ENCODE assay signal across 1 cellular context in genomic region chr17:3668279-3669084, GRCh38.
TF ChIP-seq lines count a peak whose summit lies in the region.

EMC6 (plus strand) TSS chr17:3668812; CDS start chr17:3669147, 335 bp downstream.
A gene with protein sequence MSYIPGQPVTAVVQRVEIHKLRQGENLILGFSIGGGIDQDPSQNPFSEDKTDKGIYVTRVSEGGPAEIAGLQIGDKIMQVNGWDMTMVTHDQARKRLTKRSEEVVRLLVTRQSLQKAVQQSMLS (minus strand): TSS chr17:3668578. CDS start chr17:3668526, 52 bp downstream.

TF ChIP-seq in HEK293, 187 proteins besides CTCF, POLR2A, EP300 and RAD21 (continued from another document and continues in another):
- TF ChIP-seq PRDM10 (tag by site-specific recombination; IDR thresholded peaks at IDR 0.05) = no peak; the same call in 1 of the 2 replicates
- TF ChIP-seq ZFP3 (tag by site-specific recombination; IDR thresholded peaks at IDR 0.05; ENCODE audit: low read depth) = no peak
- TF ChIP-seq ZNF596 (tag by site-specific recombination; IDR thresholded peaks at IDR 0.05) = no peak
- no peak for TF ChIP-seq ZNF558 (tag by site-specific recombination; IDR thresholded peaks at IDR 0.05)
- TF ChIP-seq ZNF610 (tag by site-specific recombination; IDR thresholded peaks at IDR 0.05; ENCODE audit: borderline replicate concordance) = peak; percentile 62; the same call in 1 of the 2 replicates
- no peak for TF ChIP-seq ZNF510 (tag by site-specific recombination; IDR thresholded peaks at IDR 0.05; ENCODE audit: insufficient replicate concordance)
- TF ChIP-seq ZNF214 (tag by site-specific recombination; IDR thresholded peaks at IDR 0.05; ENCODE audit: borderline replicate concordance) = no peak
- no peak for TF ChIP-seq AEBP2 (tag by site-specific recombination; IDR thresholded peaks at IDR 0.05; ENCODE audit: borderline replicate concordance)
- TF ChIP-seq, protein P1, sequence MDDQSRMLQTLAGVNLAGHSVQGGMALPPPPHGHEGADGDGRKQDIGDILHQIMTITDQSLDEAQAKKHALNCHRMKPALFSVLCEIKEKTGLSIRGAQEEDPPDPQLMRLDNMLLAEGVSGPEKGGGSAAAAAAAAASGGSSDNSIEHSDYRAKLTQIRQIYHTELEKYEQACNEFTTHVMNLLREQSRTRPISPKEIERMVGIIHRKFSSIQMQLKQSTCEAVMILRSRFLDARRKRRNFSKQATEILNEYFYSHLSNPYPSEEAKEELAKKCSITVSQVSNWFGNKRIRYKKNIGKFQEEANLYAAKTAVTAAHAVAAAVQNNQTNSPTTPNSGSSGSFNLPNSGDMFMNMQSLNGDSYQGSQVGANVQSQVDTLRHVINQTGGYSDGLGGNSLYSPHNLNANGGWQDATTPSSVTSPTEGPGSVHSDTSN (CRISPR knock-in tag; IDR thresholded peaks at IDR 0.05) = peak; percentile 54
- no peak for TF ChIP-seq ZNF529 (tag by site-specific recombination; IDR thresholded peaks at IDR 0.05; ENCODE audit: insufficient replicate concordance)
- 0 out of 2 replicates have a peak, but pooled peaks have one; percentile 29 for TF ChIP-seq GLIS1 (tag by site-specific recombination; IDR thresholded peaks at IDR 0.05)
- TF ChIP-seq ZNF785 (tag by site-specific recombination; IDR thresholded peaks at IDR 0.05) = no peak
- TF ChIP-seq ZNF654 (tag by site-specific recombination; IDR thresholded peaks at IDR 0.05; ENCODE audit: low read depth) = no peak
- TF ChIP-seq, protein P2, sequence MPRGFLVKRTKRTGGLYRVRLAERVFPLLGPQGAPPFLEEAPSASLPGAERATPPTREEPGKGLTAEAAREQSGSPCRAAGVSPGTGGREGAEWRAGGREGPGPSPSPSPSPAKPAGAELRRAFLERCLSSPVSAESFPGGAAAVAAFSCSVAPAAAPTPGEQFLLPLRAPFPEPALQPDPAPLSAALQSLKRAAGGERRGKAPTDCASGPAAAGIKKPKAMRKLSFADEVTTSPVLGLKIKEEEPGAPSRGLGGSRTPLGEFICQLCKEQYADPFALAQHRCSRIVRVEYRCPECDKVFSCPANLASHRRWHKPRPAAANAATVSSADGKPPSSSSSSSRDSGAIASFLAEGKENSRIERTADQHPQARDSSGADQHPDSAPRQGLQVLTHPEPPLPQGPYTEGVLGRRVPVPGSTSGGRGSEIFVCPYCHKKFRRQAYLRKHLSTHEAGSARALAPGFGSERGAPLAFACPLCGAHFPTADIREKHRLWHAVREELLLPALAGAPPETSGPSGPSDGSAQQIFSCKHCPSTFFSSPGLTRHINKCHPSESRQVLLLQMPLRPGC (tag by site-specific recombination; IDR thresholded peaks at IDR 0.05) = no peak
- peak; percentile 83; the same call in 1 of the 2 replicates for TF ChIP-seq ZNF391 (tag by site-specific recombination; IDR thresholded peaks at IDR 0.05; ENCODE audit: borderline replicate concordance, low read depth)
- no peak for TF ChIP-seq ZNF280C (tag by site-specific recombination; IDR thresholded peaks at IDR 0.05)
- TF ChIP-seq TRIM28 (IDR thresholded peaks at IDR 0.05; ENCODE audit: borderline replicate concordance, low read length) = no peak
- TF ChIP-seq ZNF549 (tag by site-specific recombination; IDR thresholded peaks at IDR 0.05) = no peak
- TF ChIP-seq ZNF148 (tag by site-specific recombination; IDR thresholded peaks at IDR 0.05; ENCODE audit: borderline replicate concordance) = no peak
- TF ChIP-seq SP2 (tag by site-specific recombination; IDR thresholded peaks at IDR 0.05) = peak; percentile 77
- no peak for TF ChIP-seq ZNF521 (tag by site-specific recombination; IDR thresholded peaks at IDR 0.05)
- TF ChIP-seq GLIS2 (tag by site-specific recombination; IDR thresholded peaks at IDR 0.05) = peak; percentile 89
- no peak for TF ChIP-seq ZNF670 (tag by site-specific recombination; IDR thresholded peaks at IDR 0.05; ENCODE audit: low read depth)
- peak; percentile 79 for TF ChIP-seq ZSCAN30 (tag by site-specific recombination; IDR thresholded peaks at IDR 0.05)
- TF ChIP-seq KLF10 (tag by site-specific recombination; IDR thresholded peaks at IDR 0.05) = no peak
- TF ChIP-seq ZNF623 (tag by site-specific recombination; IDR thresholded peaks at IDR 0.05) = no peak
- no peak for TF ChIP-seq ZNF23 (tag by site-specific recombination; IDR thresholded peaks at IDR 0.05; ENCODE audit: borderline replicate concordance)
- TF ChIP-seq ZNF837 (tag by site-specific recombination; IDR thresholded peaks at IDR 0.05) = no peak
- TF ChIP-seq KLF7 (tag by site-specific recombination; IDR thresholded peaks at IDR 0.05; ENCODE audit: borderline replicate concordance) = no peak
- TF ChIP-seq, protein P3, sequence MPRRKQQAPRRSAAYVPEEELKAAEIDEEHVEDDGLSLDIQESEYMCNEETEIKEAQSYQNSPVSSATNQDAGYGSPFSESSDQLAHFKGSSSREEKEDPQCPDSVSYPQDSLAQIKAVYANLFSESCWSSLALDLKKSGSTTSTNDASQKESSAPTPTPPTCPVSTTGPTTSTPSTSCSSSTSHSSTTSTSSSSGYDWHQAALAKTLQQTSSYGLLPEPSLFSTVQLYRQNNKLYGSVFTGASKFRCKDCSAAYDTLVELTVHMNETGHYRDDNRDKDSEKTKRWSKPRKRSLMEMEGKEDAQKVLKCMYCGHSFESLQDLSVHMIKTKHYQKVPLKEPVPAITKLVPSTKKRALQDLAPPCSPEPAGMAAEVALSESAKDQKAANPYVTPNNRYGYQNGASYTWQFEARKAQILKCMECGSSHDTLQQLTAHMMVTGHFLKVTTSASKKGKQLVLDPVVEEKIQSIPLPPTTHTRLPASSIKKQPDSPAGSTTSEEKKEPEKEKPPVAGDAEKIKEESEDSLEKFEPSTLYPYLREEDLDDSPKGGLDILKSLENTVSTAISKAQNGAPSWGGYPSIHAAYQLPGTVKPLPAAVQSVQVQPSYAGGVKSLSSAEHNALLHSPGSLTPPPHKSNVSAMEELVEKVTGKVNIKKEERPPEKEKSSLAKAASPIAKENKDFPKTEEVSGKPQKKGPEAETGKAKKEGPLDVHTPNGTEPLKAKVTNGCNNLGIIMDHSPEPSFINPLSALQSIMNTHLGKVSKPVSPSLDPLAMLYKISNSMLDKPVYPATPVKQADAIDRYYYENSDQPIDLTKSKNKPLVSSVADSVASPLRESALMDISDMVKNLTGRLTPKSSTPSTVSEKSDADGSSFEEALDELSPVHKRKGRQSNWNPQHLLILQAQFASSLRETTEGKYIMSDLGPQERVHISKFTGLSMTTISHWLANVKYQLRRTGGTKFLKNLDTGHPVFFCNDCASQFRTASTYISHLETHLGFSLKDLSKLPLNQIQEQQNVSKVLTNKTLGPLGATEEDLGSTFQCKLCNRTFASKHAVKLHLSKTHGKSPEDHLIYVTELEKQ (tag by site-specific recombination; IDR thresholded peaks at IDR 0.05; ENCODE audit: borderline replicate concordance) = no peak
- TF ChIP-seq ZNF645 (tag by site-specific recombination; IDR thresholded peaks at IDR 0.05) = no peak
- TF ChIP-seq HOXA7 (CRISPR knock-in tag; IDR thresholded peaks at IDR 0.05; ENCODE audit: borderline replicate concordance) = no peak
- TF ChIP-seq ZSCAN4 (tag by site-specific recombination; IDR thresholded peaks at IDR 0.05) = no peak
- TF ChIP-seq ZNF544 (tag by site-specific recombination; IDR thresholded peaks at IDR 0.05) = no peak
- peak; percentile 64; the same call in 1 of the 2 replicates for TF ChIP-seq ZBTB20 (tag by site-specific recombination; IDR thresholded peaks at IDR 0.05)
- no peak for TF ChIP-seq ELK4 (IDR thresholded peaks at IDR 0.05; ENCODE audit: borderline replicate concordance, low read depth, low read length)
- TF ChIP-seq ZNF624 (tag by site-specific recombination; IDR thresholded peaks at IDR 0.05) = no peak
- no peak for TF ChIP-seq MZF1 (tag by site-specific recombination; IDR thresholded peaks at IDR 0.05; ENCODE audit: borderline replicate concordance)
- no peak for TF ChIP-seq ZNF791 (tag by site-specific recombination; IDR thresholded peaks at IDR 0.05)
